ENCODE assay signal across 9 cellular contexts in the genomic region with DNA sequence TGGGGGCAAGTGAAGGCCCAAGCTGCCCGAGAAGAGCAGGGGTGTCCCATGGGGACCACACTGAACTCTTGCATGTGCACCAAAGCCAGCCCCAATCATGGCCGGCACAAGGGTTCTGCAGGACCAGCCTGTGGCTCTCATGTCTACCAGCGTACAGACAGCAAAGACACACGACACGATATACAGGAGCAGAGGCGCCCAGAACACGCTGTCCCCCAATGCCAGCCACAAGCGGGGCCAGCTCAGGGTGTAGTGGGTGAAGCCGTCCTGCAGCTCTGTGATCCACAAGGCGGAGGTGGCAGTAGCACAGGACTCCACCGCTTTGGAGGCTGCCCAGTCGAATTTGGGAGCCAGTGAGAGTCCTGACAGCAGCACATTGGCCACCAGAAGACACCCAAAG.
"Had no signal": no experiment of that assay in that cellular context is flagged by ENCODE, and none has a peak within 500 bp of the region (broad histone marks: within the 10 kb centered on the region; RNA-seq: fewer than 3 reads in every experiment).

No MANE protein-coding gene starts in this region.

- H3K4me1 ChIP-seq: HAP-1 had no signal

- H3K27ac ChIP-seq: GM23248 had no signal

- H3K27ac Mint-ChIP-seq: HFFc6, IgD-negative memory B cell had no signal

- H3K4me3 ChIP-seq: GM23248, HAP-1 had no signal

- H3K27me3 Mint-ChIP-seq: IgD-negative memory B cell had no signal

- H3K9me3 Mint-ChIP-seq: IgD-negative memory B cell had no signal

- ATAC-seq: HCT116 had no signal

- H3K9me3 ChIP-seq: HAP-1 had no signal

- DNase-seq: GM23248, GOT3, H7, HFFc6, KBM-7 had no signal

- H3K4me3 Mint-ChIP-seq: HFFc6, IgD-negative memory B cell had no signal

- H3K9ac ChIP-seq: GM23248 had no signal

- H3K36me3 ChIP-seq: HAP-1 had no signal

- H2AFZ ChIP-seq: GM23248 had no signal

- FAIRE-seq: HTR-8/SVneo had no signal
